12 cellular contexts compared by ENCODE assay signal in the genomic region with DNA sequence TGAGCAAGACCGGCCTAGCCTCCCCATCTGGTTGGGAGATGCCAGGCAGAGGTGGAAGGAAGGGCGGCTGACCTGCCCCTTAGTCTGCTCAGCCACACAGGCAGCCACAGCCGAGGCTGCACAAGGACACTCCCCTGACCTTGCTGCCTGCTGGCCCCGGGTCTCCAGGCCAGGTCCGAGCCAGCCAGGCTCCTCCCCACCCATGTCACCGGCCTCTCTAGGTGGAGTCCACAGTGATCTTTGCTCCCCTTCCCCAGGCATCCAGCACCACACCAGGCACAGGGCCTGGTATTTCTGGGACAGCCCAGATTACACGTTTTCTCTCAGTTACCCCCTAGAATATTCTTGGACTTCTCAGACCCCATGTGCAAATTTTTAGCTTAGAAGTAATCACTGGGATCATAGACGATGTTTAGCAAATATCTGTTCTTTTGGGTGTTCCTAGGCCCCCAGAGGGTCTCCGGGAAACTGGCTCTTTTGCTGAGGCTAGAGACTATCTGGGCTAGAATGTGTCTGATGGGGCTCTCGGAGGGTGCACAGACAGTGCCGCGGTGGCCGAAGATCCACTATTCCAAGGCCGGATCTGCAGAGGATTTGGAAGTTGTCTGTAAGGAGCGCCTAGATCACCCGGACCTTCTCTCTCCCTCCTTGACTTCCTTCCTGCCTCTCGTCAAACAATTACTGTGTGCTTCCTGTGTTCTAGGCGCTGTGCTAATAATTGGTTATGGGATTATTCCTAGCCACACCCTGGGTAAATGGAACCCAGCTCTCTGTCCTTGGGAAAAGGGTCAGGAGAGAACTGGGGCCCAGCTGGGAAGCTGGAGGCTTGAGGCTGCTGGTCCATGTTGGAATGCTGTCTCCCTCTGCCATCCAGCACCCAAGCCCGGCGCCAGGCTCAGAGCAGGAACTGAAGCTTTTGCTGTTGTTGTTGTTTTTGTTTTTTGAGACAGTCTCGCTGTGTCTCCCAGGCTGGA. TPM values are rescaled to one million over a fixed set of nuclear protein-coding genes. Genes with fewer than 3 reads are reported as not detected.
DNase-seq lines count a peak whose midpoint lies in the region; ATAC-seq, FAIRE-seq and TF ChIP-seq lines count a peak whose summit lies in the region.
"Had no signal": no experiment of that assay in that cellular context is flagged by ENCODE, and none has a peak within 500 bp of the region (broad histone marks: within the 10 kb centered on the region; RNA-seq: fewer than 3 reads in every experiment).

No MANE protein-coding gene starts in this region.

- H3K4me1 ChIP-seq in CD8-positive, alpha-beta T cell (ENCODE audit: insufficient read depth, low read length) = peaks cover 26% of the 10 kb centered on the region

- no peak for TF ChIP-seq POLR2A in GM12892 (IDR thresholded peaks at IDR 0.05; ENCODE audit: low read depth, low read length)

- POLR2A ChIA-PET in CD8-positive, alpha-beta T cell (lab: Charles Lee) = interaction anchor here (1.1 kb wide), 1 partner anchor 23 kb away, joined by 4 read pairs; no protein-coding TSS in a partner anchor

- H3K9me3 ChIP-seq in CD8-positive, alpha-beta T cell (ENCODE audit: low read length) = no peaks in the 10 kb centered on the region

- CTCF ChIA-PET in CD8-positive, alpha-beta T cell (lab: Charles Lee) = interaction anchor here (1.4 kb wide), 1 partner anchor 130 kb away, joined by 3 read pairs; no protein-coding TSS in a partner anchor

- H3K36me3 Mint-ChIP-seq in CD8-positive, alpha-beta T cell = peaks cover 34% of the 10 kb centered on the region
- H3K36me3 Mint-ChIP-seq in endothelial cell (ENCODE audit: low read depth, unreplicated experiment) (peaks cover 29% of the 10 kb centered on the region), progenitor cell of endocrine pancreas (ENCODE audit: insufficient read depth) (peaks cover 4% of the 10 kb centered on the region)

- peak overlapping the region; percentile 10 for H3K27ac ChIP-seq in CD8-positive, alpha-beta T cell (ENCODE audit: low read depth, low read length)

- H3K27me3 ChIP-seq in CD8-positive, alpha-beta T cell (ENCODE audit: insufficient read depth, low read length) = no peaks in the 10 kb centered on the region

- no peak for FAIRE-seq in GM12892 (lab: Jason Lieb, UNC)

- ATAC-seq in CD8-positive, alpha-beta T cell = no peak
- ATAC-seq in HG03378 (IDR thresholded peaks at IDR 0.05; ENCODE audit: unreplicated experiment) = no peak
- no peak for ATAC-seq in HG02970 (IDR thresholded peaks at IDR 0.05; ENCODE audit: low FRiP score, unreplicated experiment)

- peaks cover 5% of the 10 kb centered on the region for H3K36me3 ChIP-seq in CD8-positive, alpha-beta T cell (ENCODE audit: insufficient read depth, low read length)

- H3K4me3 ChIP-seq in CD8-positive, alpha-beta T cell (ENCODE audit: low read depth, low read length) = no peak overlapping the region

- H3K27ac Mint-ChIP-seq in CD8-positive, alpha-beta T cell = peak overlapping the region; percentile 94
- H3K27ac Mint-ChIP-seq in endothelial cell (ENCODE audit: unreplicated experiment) (peak overlapping the region; percentile 77), progenitor cell of endocrine pancreas (peak overlapping the region; percentile 58)
- H3K27ac Mint-ChIP-seq: endodermal cell had no signal

- intact Hi-C loops in CD8-positive, alpha-beta T cell (cut with DNase I, micrococcal nuclease) = no loop called here

- peaks cover 44% of the 10 kb centered on the region for H3K4me1 Mint-ChIP-seq in CD8-positive, alpha-beta T cell (ENCODE audit: low read depth)
- H3K4me1 Mint-ChIP-seq in endothelial cell (ENCODE audit: unreplicated experiment) (peaks cover 53% of the 10 kb centered on the region), progenitor cell of endocrine pancreas (ENCODE audit: low read depth) (peaks cover 3% of the 10 kb centered on the region)
- H3K4me1 Mint-ChIP-seq: endodermal cell had no signal

- no peak for DNase-seq in CD8-positive, alpha-beta T cell
- DNase-seq in NCI-H69 (lab: John Stamatoyannopoulos, UW) (peak; percentile 52), endothelial cell (ENCODE audit: low spot score) (no peak), progenitor cell of endocrine pancreas (ENCODE audit: low spot score, unreplicated experiment) (no peak), GM12892 (ENCODE audit: insufficient read length) (no peak), NCI-H2081 (lab: John Stamatoyannopoulos, UW) (no peak)
- DNase-seq: activated effector memory CD4-positive, alpha-beta T cell treated with Interleukin-2 at 50 U/mL for 16 hours; DMS79; endodermal cell; NCI-H2081 treated with DMSO at 0.1 percent for 48 hours had no signal

- no peak for TF ChIP-seq CTCF in CD8-positive, alpha-beta T cell (IDR thresholded peaks at IDR 0.05)
- no peak for TF ChIP-seq CTCF in endothelial cell (IDR thresholded peaks at IDR 0.05; ENCODE audit: unreplicated experiment)
- no peak for TF ChIP-seq CTCF in progenitor cell of endocrine pancreas (IDR thresholded peaks at IDR 0.05; ENCODE audit: unreplicated experiment)

- no peaks in the 10 kb centered on the region for H3K27me3 Mint-ChIP-seq in CD8-positive, alpha-beta T cell (ENCODE audit: low read depth)
- H3K27me3 Mint-ChIP-seq in endothelial cell (ENCODE audit: unreplicated experiment) = peaks cover 11% of the 10 kb centered on the region
- no peaks in the 10 kb centered on the region for H3K27me3 Mint-ChIP-seq in progenitor cell of endocrine pancreas

- H3K4me3 Mint-ChIP-seq in CD8-positive, alpha-beta T cell = peak overlapping the region; percentile 59
- H3K4me3 Mint-ChIP-seq in endothelial cell (ENCODE audit: unreplicated experiment) (peak overlapping the region; percentile 13), progenitor cell of endocrine pancreas (ENCODE audit: low read depth) (no peak overlapping the region)
- H3K4me3 Mint-ChIP-seq: endodermal cell had no signal

- H3K9me3 Mint-ChIP-seq in CD8-positive, alpha-beta T cell = no peaks in the 10 kb centered on the region
- H3K9me3 Mint-ChIP-seq in endothelial cell (ENCODE audit: unreplicated experiment) (no peaks in the 10 kb centered on the region), progenitor cell of endocrine pancreas (ENCODE audit: low read depth) (no peaks in the 10 kb centered on the region)

RNA-seq across cellular contexts. Expression of gene ODC1, which starts 46.9 kb away (rescaled TPM):
- 100 to 1,000 TPM; 157 to 162 TPM for total RNA-seq in CD8-positive, alpha-beta T cell
- 12.1 TPM for total RNA-seq in endothelial cell (ENCODE audit: unreplicated experiment)
- 252 and 273 TPM in 2 replicates for total RNA-seq in progenitor cell of endocrine pancreas
- 220 TPM for polyA plus RNA-seq in GM12892 (2012; ENCODE audit: missing spikeins)

Comparison
In these comparisons a context has a peak if more than half of its experiments do, and no peak if none do; other contexts are left out.
1. RNA of gene ODC1, which starts 46.9 kb away (total RNA-seq): 252 to 273 TPM in progenitor cell of endocrine pancreas and 157 to 162 TPM in CD8-positive, alpha-beta T cell; 12.1 TPM in endothelial cell (single experiment); every median in the first group is over 10 times any median in the second.
2. Peak in every context shown above with its lines, with median percentiles within 50 percentile points of each other: H3K27ac Mint-ChIP-seq.